ENCODE assay signal across 2 cellular contexts in genomic region chr7:98520356-98520932, GRCh38.
TF ChIP-seq lines count a peak whose summit lies in the region.

No MANE protein-coding gene starts in this region.

TF ChIP-seq in HCT116, 20 proteins besides CTCF, POLR2A, EP300 and RAD21 (continued from another document):
- TF ChIP-seq ATF3 (IDR thresholded peaks at IDR 0.05) (no peak), ZBTB33 (IDR thresholded peaks at IDR 0.05; ENCODE audit: extremely low read depth, insufficient replicate concordance, low read length) (no peak)

TF ChIP-seq in WTC11, 78 proteins besides CTCF, POLR2A, EP300 and RAD21 (continued from another document):
- TF ChIP-seq AR (CRISPR knock-in tag; IDR thresholded peaks at IDR 0.05) (no peak), ATF3 (CRISPR knock-in tag; conservative IDR thresholded peaks at IDR 0.05) (no peak), TEAD1 (CRISPR knock-in tag; IDR thresholded peaks at IDR 0.05) (no peak), ZNF396 (CRISPR knock-in tag; IDR thresholded peaks at IDR 0.05; ENCODE audit: borderline replicate concordance) (no peak), ZNF219 (CRISPR knock-in tag; IDR thresholded peaks at IDR 0.05; ENCODE audit: borderline replicate concordance) (no peak), NR3C1 (CRISPR knock-in tag; conservative IDR thresholded peaks at IDR 0.05; ENCODE audit: low read depth) (no peak), TP53 (CRISPR knock-in tag; IDR thresholded peaks at IDR 0.05) (no peak), CREB1 (CRISPR knock-in tag; IDR thresholded peaks at IDR 0.05) (no peak), SMAD3 (CRISPR knock-in tag; IDR thresholded peaks at IDR 0.05; ENCODE audit: borderline replicate concordance) (no peak), FOXK1 (CRISPR knock-in tag; IDR thresholded peaks at IDR 0.05) (no peak), MYBL2 (CRISPR knock-in tag; IDR thresholded peaks at IDR 0.05) (no peak), MXD4 (CRISPR knock-in tag; IDR thresholded peaks at IDR 0.05; ENCODE audit: borderline replicate concordance) (no peak), NR1H2 (CRISPR knock-in tag; IDR thresholded peaks at IDR 0.05) (no peak)
